ENCODE assay signal across 12 cellular contexts in the genomic region with DNA sequence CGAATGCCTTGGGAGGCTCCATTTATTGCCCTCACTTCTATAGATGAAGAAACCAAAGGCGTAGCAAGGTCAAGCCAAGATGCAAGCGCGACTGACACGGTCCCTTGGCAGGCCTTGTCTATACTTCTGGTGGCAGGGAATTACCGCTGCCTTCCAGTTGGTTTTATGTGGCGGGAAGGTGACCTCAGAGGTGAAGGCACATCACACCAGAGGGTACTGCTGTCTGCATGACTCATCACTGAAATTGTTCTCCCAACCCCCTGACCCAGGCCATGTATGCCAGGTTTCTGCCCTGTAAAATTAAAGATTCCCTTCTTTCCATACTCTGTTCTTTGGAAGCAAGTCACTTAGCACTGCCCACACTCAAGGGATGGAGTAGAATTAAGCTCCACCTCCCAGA. TPM values are rescaled to one million over a fixed set of nuclear protein-coding genes. Genes with fewer than 3 reads are reported as not detected.
A peak's percentile ranks its signal among the peaks of the same experiment; 100 is the strongest.
DNase-seq lines count a peak whose midpoint lies in the region; FAIRE-seq and TF ChIP-seq lines count a peak whose summit lies in the region.
"Had no signal": no experiment of that assay in that cellular context is flagged by ENCODE, and none has a peak within 500 bp of the region (broad histone marks: within the 10 kb centered on the region; RNA-seq: fewer than 3 reads in every experiment).

No MANE protein-coding gene starts in this region.

- DNase-seq in Caco-2 (no peak), PC-9 (peak; percentile 46 to 61), neural progenitor cell (ENCODE audit: low spot score) (no peak), NCI-H748 treated with DMSO at 0.1 percent for 48 hours (lab: John Stamatoyannopoulos, UW) (no peak), SIG-M5 treated with dmso at 0.1 percent for 504 hours (lab: John Stamatoyannopoulos, UW; ENCODE audit: unreplicated experiment) (no peak), small intestine (no peak), HPDE6-E6E7 (ENCODE audit: extremely low spot score) (no peak)
- DNase-seq: activated CD4-positive, alpha-beta T cell treated with anti-CD3 and anti-CD28 coated beads, Interleukin-2, amount 10 ng/mL, durations not matched to agents 24 days and 14 days; activated naive CD8-positive, alpha-beta T cell treated with anti-CD3 and anti-CD28 coated beads, Interleukin-2, amount 10 ng/mL, durations not matched to agents 7 days and 5 days; CD4-positive, alpha-beta T cell; NCI-H187 had no signal

- 0 out of 2 replicates have a peak overlapping the region, but pooled peaks have one; percentile 16 for H3K27ac ChIP-seq in PC-9
- H3K27ac ChIP-seq in esophagus (ENCODE audit: low read depth in 2 of 2, low read length in 1 of 2): peak overlapping the region; percentile 28 to 51
- no peak overlapping the region for H3K27ac ChIP-seq in neural progenitor cell
- no peak overlapping the region for H3K27ac ChIP-seq in small intestine (ENCODE audit: low read depth in 1 of 2, low read length in 1 of 2)

- H3K36me3 Mint-ChIP-seq in Caco-2 (ENCODE audit: insufficient read depth, unreplicated experiment) (peaks cover 35% of the 10 kb centered on the region), neural progenitor cell (peaks cover 22% of the 10 kb centered on the region)
- H3K36me3 Mint-ChIP-seq: activated naive CD8-positive, alpha-beta T cell treated with anti-CD3 and anti-CD28 coated beads, Interleukin-2, amount 10 ng/mL, durations not matched to agents 7 days and 5 days had no signal

- CTCF ChIA-PET in Caco-2 (lab: Charles Lee) (no interaction called here), PC-9 (lab: Charles Lee) (no interaction called here)

- BruUV-seq in Caco-2 (replicated peaks; lab: Mats Ljungman, UMichigan) (no TSS peak), PC-9 (replicated peaks; lab: Mats Ljungman, UMichigan) (no TSS peak)

- H3K36me3 ChIP-seq in Caco-2 (ENCODE audit: control insufficient read depth, insufficient read depth, low read length) (peaks cover 4% of the 10 kb centered on the region; the same call in 1 of the 2 replicates), PC-9 (ENCODE audit: low read depth) (peaks cover 22% of the 10 kb centered on the region; the same call in 1 of the 2 replicates), esophagus (ENCODE audit: control insufficient read depth in 2 of 2, insufficient read depth in 2 of 2, low read length in 1 of 2) (peaks cover 0 to 3% of the 10 kb centered on the region in 2 donors), neural progenitor cell (no peaks in the 10 kb centered on the region), small intestine (ENCODE audit: control insufficient read depth in 2 of 2, insufficient read depth in 2 of 2, low read length in 2 of 2) (peaks cover 0 to 6% of the 10 kb centered on the region in 2 donors)

- TF ChIP-seq CTCF in Caco-2 (IDR thresholded peaks at IDR 0.05; ENCODE audit: insufficient read depth in 1 of 2, low read depth in 1 of 2, low read length in 1 of 2, severe bottlenecking in 1 of 2, unreplicated experiment in 1 of 2): no peak
- TF ChIP-seq CTCF in PC-9 (conservative IDR thresholded peaks at IDR 0.05): no peak
- TF ChIP-seq CTCF in neural progenitor cell (IDR thresholded peaks at IDR 0.05): no peak

- H3K9me3 Mint-ChIP-seq in Caco-2 (ENCODE audit: unreplicated experiment) (no peaks in the 10 kb centered on the region), neural progenitor cell (peaks cover 3% of the 10 kb centered on the region)
- H3K9me3 Mint-ChIP-seq: activated CD4-positive, alpha-beta T cell treated with anti-CD3 and anti-CD28 coated beads, Interleukin-2, amount 10 ng/mL, durations not matched to agents 24 days and 14 days; activated naive CD8-positive, alpha-beta T cell treated with anti-CD3 and anti-CD28 coated beads, Interleukin-2, amount 10 ng/mL, durations not matched to agents 7 days and 5 days had no signal

- intact Hi-C loops in Caco-2 (cut with micrococcal nuclease; ENCODE audit: unreplicated experiment) (no loop called here), PC-9 (cut with micrococcal nuclease; ENCODE audit: unreplicated experiment) (no loop called here)

- peaks cover 30% of the 10 kb centered on the region for H3K4me1 ChIP-seq in Caco-2
- peaks cover 40% of the 10 kb centered on the region for H3K4me1 ChIP-seq in PC-9 (replicated peaks; ENCODE audit: insufficient read depth)
- H3K4me1 ChIP-seq in esophagus (ENCODE audit: control insufficient read depth in 2 of 2, insufficient read depth in 2 of 2, low read length in 1 of 2): peaks cover 0 to 23% of the 10 kb centered on the region in 2 donors
- peaks cover 16% of the 10 kb centered on the region for H3K4me1 ChIP-seq in neural progenitor cell
- H3K4me1 ChIP-seq in small intestine (ENCODE audit: control insufficient read depth in 2 of 2, insufficient read depth in 1 of 2, low read depth in 1 of 2, low read length in 1 of 2): no peaks in the 10 kb centered on the region

- no peak overlapping the region for H3K4me2 ChIP-seq in PC-9
- H3K4me2 ChIP-seq in neural progenitor cell: no peak overlapping the region

- no peaks in the 10 kb centered on the region for H3K9me2 ChIP-seq in PC-9 (ENCODE audit: insufficient read depth)

- no peak overlapping the region for H3K4me3 Mint-ChIP-seq in Caco-2 (ENCODE audit: unreplicated experiment)
- H3K4me3 Mint-ChIP-seq in neural progenitor cell: no peak overlapping the region
- H3K4me3 Mint-ChIP-seq: activated CD4-positive, alpha-beta T cell treated with anti-CD3 and anti-CD28 coated beads, Interleukin-2, amount 10 ng/mL, durations not matched to agents 24 days and 14 days; activated naive CD8-positive, alpha-beta T cell treated with anti-CD3 and anti-CD28 coated beads, Interleukin-2, amount 10 ng/mL, durations not matched to agents 7 days and 5 days; CD4-positive, alpha-beta T cell had no signal

- peaks cover 28% of the 10 kb centered on the region for H3K4me1 Mint-ChIP-seq in Caco-2 (ENCODE audit: low read depth, unreplicated experiment)
- peaks cover 34% of the 10 kb centered on the region for H3K4me1 Mint-ChIP-seq in neural progenitor cell

- POLR2A ChIA-PET in Caco-2 (lab: Charles Lee): no interaction called here
- POLR2A ChIA-PET in PC-9 (lab: Charles Lee; ENCODE audit: unreplicated experiment): no interaction called here

- H4K20me1 ChIP-seq in PC-9 (ENCODE audit: insufficient read depth) (no peaks in the 10 kb centered on the region; the same call in 1 of the 2 replicates), neural progenitor cell (ENCODE audit: low read depth) (no peaks in the 10 kb centered on the region)

- H3K27me3 ChIP-seq in Caco-2 (replicated peaks; ENCODE audit: control insufficient read depth, insufficient read depth, low read length) (no peaks in the 10 kb centered on the region), PC-9 (ENCODE audit: insufficient read depth, low read depth) (no peaks in the 10 kb centered on the region), esophagus (ENCODE audit: control insufficient read depth in 1 of 2, insufficient read depth in 2 of 2, low read length in 2 of 2) (no peaks in the 10 kb centered on the region), neural progenitor cell (no peaks in the 10 kb centered on the region), small intestine (ENCODE audit: control insufficient read depth in 2 of 2, insufficient read depth in 2 of 2, low read length in 2 of 2) (no peaks in the 10 kb centered on the region)

- H3F3A ChIP-seq in PC-9 (ENCODE audit: insufficient read depth, low read depth): peaks cover 40% of the 10 kb centered on the region
- peaks cover 15% of the 10 kb centered on the region for H3F3A ChIP-seq in neural progenitor cell (ENCODE audit: low read depth)

- H2AFZ ChIP-seq in PC-9 (no peak overlapping the region), neural progenitor cell (replicated peaks) (no peak overlapping the region)

- 51 to 63% methylated on average over 7 of the region's 7 CpGs for WGBS in esophagus, 2 donors
- 87 to 92% (median 89%) methylated on average over 7 of the region's 7 CpGs for WGBS in small intestine, 3 donors

- no peak overlapping the region for H3K4me3 ChIP-seq in Caco-2 (ENCODE audit: low read depth, low read length)
- no peak overlapping the region for H3K4me3 ChIP-seq in PC-9
- no peak overlapping the region for H3K4me3 ChIP-seq in esophagus (ENCODE audit: low read depth in 1 of 2, low read length in 2 of 2)
- H3K4me3 ChIP-seq in neural progenitor cell: no peak overlapping the region
- no peak overlapping the region for H3K4me3 ChIP-seq in small intestine (ENCODE audit: low read depth in 1 of 2, low read length in 2 of 2)

- no peak overlapping the region for H3K9ac ChIP-seq in neural progenitor cell

- H3K79me2 ChIP-seq in PC-9 (ENCODE audit: low read depth) (peaks cover 99% of the 10 kb centered on the region), neural progenitor cell (ENCODE audit: low read depth) (no peaks in the 10 kb centered on the region)

- FAIRE-seq in small intestine (lab: Jason Lieb, UNC): no peak

- H3K27me3 Mint-ChIP-seq in Caco-2 (ENCODE audit: insufficient read depth, unreplicated experiment) (no peaks in the 10 kb centered on the region), neural progenitor cell (ENCODE audit: insufficient read depth, low read depth) (no peaks in the 10 kb centered on the region)
- H3K27me3 Mint-ChIP-seq: activated naive CD8-positive, alpha-beta T cell treated with anti-CD3 and anti-CD28 coated beads, Interleukin-2, amount 10 ng/mL, durations not matched to agents 7 days and 5 days had no signal

- H3K9me3 ChIP-seq in Caco-2: no peaks in the 10 kb centered on the region
- no peaks in the 10 kb centered on the region for H3K9me3 ChIP-seq in PC-9 (ENCODE audit: insufficient read depth, low read depth)
- H3K9me3 ChIP-seq in esophagus (ENCODE audit: control insufficient read depth in 2 of 2, insufficient read depth in 1 of 2, low read depth in 1 of 2, low read length in 1 of 2): no peaks in the 10 kb centered on the region
- H3K9me3 ChIP-seq in neural progenitor cell (ENCODE audit: low read depth): no peaks in the 10 kb centered on the region
- no peaks in the 10 kb centered on the region for H3K9me3 ChIP-seq in small intestine (ENCODE audit: control insufficient read depth, low read depth)

- H3K27ac Mint-ChIP-seq in Caco-2 (ENCODE audit: unreplicated experiment): peak overlapping the region; percentile 55
- H3K27ac Mint-ChIP-seq in neural progenitor cell: peak overlapping the region; percentile 52
- H3K27ac Mint-ChIP-seq: activated CD4-positive, alpha-beta T cell treated with anti-CD3 and anti-CD28 coated beads, Interleukin-2, amount 10 ng/mL, durations not matched to agents 24 days and 14 days; activated naive CD8-positive, alpha-beta T cell treated with anti-CD3 and anti-CD28 coated beads, Interleukin-2, amount 10 ng/mL, durations not matched to agents 7 days and 5 days; CD4-positive, alpha-beta T cell had no signal

RNA-seq across cellular contexts. Expression of a gene that starts 36.1 kb away (rescaled TPM):
- total RNA-seq in Caco-2 (2022): 77.5 and 81.5 TPM in 2 replicates
- total RNA-seq in PC-9 (2021): 167 and 168 TPM in 2 replicates
- polyA plus RNA-seq in esophagus: 100 to 1,000 TPM; 186 to 388 TPM
- 23.2 and 39.9 TPM in 2 replicates for total RNA-seq in neural progenitor cell (ENCODE audit: low replicate concordance)
- 10 to 100 TPM; 46.3 to 63.6 (median 55.4) TPM for polyA plus RNA-seq in small intestine

Comparison
In these comparisons a context has a peak if more than half of its experiments do, and no peak if none do; other contexts are left out.
1. DNase-seq: peak in PC-9 (2 of 2); none in Caco-2 (0 of 2), neural progenitor cell (single experiment), NCI-H748 treated with DMSO at 0.1 percent for 48 hours (single experiment), SIG-M5 treated with dmso at 0.1 percent for 504 hours (single experiment), small intestine (single experiment) and HPDE6-E6E7 (single experiment).
2. H3K27ac ChIP-seq: peak in PC-9 (single experiment) and esophagus (2 of 2); none in neural progenitor cell (single experiment) and small intestine (0 of 2).